In the genomic region with DNA sequence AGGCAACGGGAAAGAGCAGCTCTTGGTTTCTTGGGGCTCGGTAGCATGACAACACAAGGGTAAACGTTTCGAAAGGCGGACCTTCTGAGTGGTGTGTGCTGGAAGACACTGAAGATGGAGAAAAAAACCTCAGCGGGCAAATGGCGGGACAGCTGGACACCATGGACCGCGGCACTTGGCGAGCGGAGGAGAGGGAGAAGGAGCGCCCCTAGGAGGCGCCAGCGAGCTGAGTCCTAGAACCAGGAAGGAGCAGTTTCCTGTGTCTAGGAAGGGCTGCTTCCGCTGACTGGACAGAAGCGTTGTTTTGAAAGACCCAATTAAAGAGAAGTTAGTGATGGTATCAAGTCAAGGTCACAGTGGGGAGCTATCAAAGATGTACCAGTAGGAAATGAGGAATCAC, we compare ENCODE assay signal across 15 cellular contexts. TPM values are rescaled to one million over a fixed set of nuclear protein-coding genes. Genes with fewer than 3 reads are reported as not detected.
A peak's percentile ranks its signal among the peaks of the same experiment; 100 is the strongest.
DNase-seq lines count a peak whose midpoint lies in the region; ATAC-seq and TF ChIP-seq lines count a peak whose summit lies in the region.
"Had no signal": no experiment of that assay in that cellular context is flagged by ENCODE, and none has a peak within 500 bp of the region (broad histone marks: within the 10 kb centered on the region; RNA-seq: fewer than 3 reads in every experiment).

No MANE protein-coding gene starts in this region.

- H2AFZ ChIP-seq in PC-3 (ENCODE audit: low read length), result no peak overlapping the region

- no peaks in the 10 kb centered on the region for H3K9me2 ChIP-seq in PC-3 (replicated peaks; ENCODE audit: low read length)

- intact Hi-C loops in PC-3 (cut with micrococcal nuclease), result no loop called here

- H4K20me1 ChIP-seq in PC-3 (ENCODE audit: low read length), result no peaks in the 10 kb centered on the region

- no peaks in the 10 kb centered on the region for H3K79me2 ChIP-seq in PC-3 (ENCODE audit: low read length)

- DNase-seq in stimulated activated CD4-positive, alpha-beta T cell treated with anti-CD3 and anti-CD28 coated beads, Interleukin-1b, Interleukin-23, amount 100 ng/mL, for 48 hours, result peak; percentile 4
- DNase-seq in stimulated activated CD4-positive, alpha-beta T cell treated with anti-CD3 and anti-CD28 coated beads, Interleukin-12 subunit alpha, Interleukin-12 subunit beta, amount 100 ng/mL, for 4 hours, result no peak
- DNase-seq in PC-3 (no peak), epithelial cell of proximal tubule (ENCODE audit: low read depth) (no peak), G401 (ENCODE audit: low spot score) (no peak), mesenteric fat pad (ENCODE audit: low spot score) (no peak)
- DNase-seq: activated B cell treated with CpG ODN at 0.5 μM for 24 hours, GF-D8, heart left ventricle, NCI-H510A treated with DMSO at 0.1 percent for 48 hours, SIG-M5 had no signal

- POLR2A ChIA-PET in PC-3 (lab: Charles Lee; ENCODE audit: unreplicated experiment), result no interaction called here

- H3K4me1 ChIP-seq in PC-3 (ENCODE audit: insufficient read depth, low read length), result no peaks in the 10 kb centered on the region
- H3K4me1 ChIP-seq: heart left ventricle had no signal

- H3K36me3 ChIP-seq in PC-3 (ENCODE audit: low read depth, low read length), result no peaks in the 10 kb centered on the region
- H3K36me3 ChIP-seq: heart left ventricle had no signal

- H3K9ac ChIP-seq in PC-3 (ENCODE audit: low read length), result no peak overlapping the region

- no TSS peak for BruUV-seq in PC-3 (replicated peaks; lab: Mats Ljungman, UMichigan)

- H3K4me2 ChIP-seq in PC-3 (ENCODE audit: low read length), result no peak overlapping the region

- no peaks in the 10 kb centered on the region for H3F3A ChIP-seq in PC-3 (ENCODE audit: low read length, unreplicated experiment)

- no peak for ATAC-seq in PC-3
- no peak for ATAC-seq in HG02884 (IDR thresholded peaks at IDR 0.05; ENCODE audit: unreplicated experiment)
- ATAC-seq in GM19463 (IDR thresholded peaks at IDR 0.05; ENCODE audit: unreplicated experiment), result no peak
- ATAC-seq: activated T-helper 17 cell treated with anti-CD3 and anti-CD28 coated beads, Interleukin-2, amount 50 U/mL, for 72 hours; heart left ventricle had no signal

- H3K27ac ChIP-seq in PC-3 (ENCODE audit: low read length), result no peak overlapping the region
- H3K27ac ChIP-seq: heart left ventricle had no signal

- no peaks in the 10 kb centered on the region for H3K27me3 ChIP-seq in PC-3 (ENCODE audit: low read length)

- in situ Hi-C loops in G401 (cut with HindIII; ENCODE audit: low sequenced_read_pairs), result no loop called here

- CTCF ChIA-PET in PC-3 (lab: Charles Lee), result no interaction called here

- peak; percentile 27; the same call in 1 of the 2 replicates for TF ChIP-seq CTCF in PC-3 (conservative IDR thresholded peaks at IDR 0.05; ENCODE audit: low read depth, low read length)
- peak; percentile 5 for TF ChIP-seq CTCF in epithelial cell of proximal tubule (conservative IDR thresholded peaks at IDR 0.05; ENCODE audit: low read depth, low read length)

- peaks cover 24% of the 10 kb centered on the region; the same call in 1 of the 2 replicates for H3K9me3 ChIP-seq in PC-3 (ENCODE audit: low read length)
- H3K9me3 ChIP-seq: heart left ventricle had no signal

- no peak overlapping the region for H3K4me3 ChIP-seq in PC-3 (ENCODE audit: low read length)
- H3K4me3 ChIP-seq in epithelial cell of proximal tubule (ENCODE audit: low read depth, low read length), result no peak overlapping the region
- H3K4me3 ChIP-seq: heart left ventricle had no signal

RNA-seq across cellular contexts. Expression of a gene that starts 44.0 kb away (rescaled TPM):
- total RNA-seq in PC-3 (2014; rRNA removed) (not detected in 2 replicates), epithelial cell of proximal tubule (not detected in 2 replicates), mesenteric fat pad (0.39 TPM)
- total RNA-seq in G401 (2014; rRNA removed; shearing (Covaris generic)), result not detected in 2 replicates
- total RNA-seq: activated B cell treated with CpG ODN at 0.5 μM for 24 hours; activated T-helper 17 cell treated with anti-CD3 and anti-CD28 coated beads, Interleukin-2, amount 50 U/mL, for 72 hours; lung microvascular endothelial cell had no signal
